Comparison of ENCODE assay signal across 12 cellular contexts in the genomic region with DNA sequence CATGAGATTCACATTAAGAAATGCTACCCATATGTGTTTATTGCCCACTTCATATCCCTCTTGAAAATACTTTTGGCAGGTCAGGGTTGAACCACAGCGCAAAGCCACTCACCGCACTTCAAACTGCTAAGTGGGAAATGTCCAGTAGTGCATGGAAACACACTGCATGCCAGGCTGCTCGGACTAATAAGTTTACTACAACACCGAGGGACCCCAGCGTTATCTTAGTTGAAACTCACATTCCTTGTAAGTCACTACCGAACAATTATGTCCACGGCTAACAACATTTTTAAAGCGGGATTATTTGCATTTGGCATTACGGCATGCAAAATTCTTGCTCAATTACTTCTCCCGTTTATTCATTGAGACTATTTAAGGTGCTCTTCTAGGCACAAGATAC. TPM values are rescaled to one million over a fixed set of nuclear protein-coding genes. Genes with fewer than 3 reads are reported as not detected.
DNase-seq lines count a peak whose midpoint lies in the region; ATAC-seq, FAIRE-seq and TF ChIP-seq lines count a peak whose summit lies in the region.
"Had no signal": no experiment of that assay in that cellular context is flagged by ENCODE, and none has a peak within 500 bp of the region (broad histone marks: within the 10 kb centered on the region; RNA-seq: fewer than 3 reads in every experiment).

No MANE protein-coding gene starts in this region.

- H3K9me3 ChIP-seq in fibroblast of lung (ENCODE audit: control insufficient read depth, insufficient read depth, low read depth, low read length) = no peaks in the 10 kb centered on the region
- H3K9me3 ChIP-seq in gastrocnemius medialis = no peaks in the 10 kb centered on the region

- peaks cover 2% of the 10 kb centered on the region for H4K20me1 ChIP-seq in fibroblast of lung (ENCODE audit: control insufficient read depth, extremely low read depth, insufficient read depth, low read length)

- CTCF ChIA-PET in activated CD8-positive, alpha-beta memory T cell treated with anti-CD3 and anti-CD28 coated beads, Interleukin-2, amount 10 ng/mL, durations not matched to agents 7 days and 5 days (lab: Charles Lee) = no interaction called here

- H3K36me3 ChIP-seq in fibroblast of lung (ENCODE audit: control insufficient read depth, insufficient read depth, low read length) = no peaks in the 10 kb centered on the region
- H3K36me3 ChIP-seq in gastrocnemius medialis = no peaks in the 10 kb centered on the region

- peak overlapping the region; percentile 36 for H3K27ac Mint-ChIP-seq in activated CD8-positive, alpha-beta memory T cell treated with anti-CD3 and anti-CD28 coated beads, Interleukin-2, amount 10 ng/mL, durations not matched to agents 7 days and 5 days

- H3K4me1 Mint-ChIP-seq in activated CD8-positive, alpha-beta memory T cell treated with anti-CD3 and anti-CD28 coated beads, Interleukin-2, amount 10 ng/mL, durations not matched to agents 7 days and 5 days = peaks cover 68% of the 10 kb centered on the region

- FAIRE-seq in urothelium cell line (lab: Jason Lieb, UNC) = no peak
- FAIRE-seq in GM12892 (lab: Jason Lieb, UNC) = no peak

- peaks cover 17% of the 10 kb centered on the region for H3K36me3 Mint-ChIP-seq in activated CD8-positive, alpha-beta memory T cell treated with anti-CD3 and anti-CD28 coated beads, Interleukin-2, amount 10 ng/mL, durations not matched to agents 7 days and 5 days

- H3K9ac ChIP-seq in fibroblast of lung (ENCODE audit: insufficient read depth, low read length) = no peak overlapping the region

- TF ChIP-seq CTCF in NB4 (IDR thresholded peaks at IDR 0.05; ENCODE audit: low read depth, low read length) (no peak), fibroblast of lung (conservative IDR thresholded peaks at IDR 0.05 in 1 of 2, IDR thresholded peaks at IDR 0.05 in 1 of 2; ENCODE audit: low read depth in 1 of 2, low read length in 2 of 2) (no peak), gastrocnemius medialis (IDR thresholded peaks at IDR 0.05 in 4 of 5, conservative IDR thresholded peaks at IDR 0.05 in 1 of 5) (no peak)

- H3K9me3 Mint-ChIP-seq in activated CD8-positive, alpha-beta memory T cell treated with anti-CD3 and anti-CD28 coated beads, Interleukin-2, amount 10 ng/mL, durations not matched to agents 7 days and 5 days (ENCODE audit: low read depth) = no peaks in the 10 kb centered on the region

- DNase-seq in activated CD8-positive, alpha-beta memory T cell treated with anti-CD3 and anti-CD28 coated beads, Interleukin-2, amount 10 ng/mL, durations not matched to agents 7 days and 5 days = no peak
- DNase-seq in activated CD8-positive, alpha-beta memory T cell treated with anti-CD3 and anti-CD28 coated beads, Interleukin-2, amount 50 U/mL, for 48 hours = no peak
- DNase-seq in NB4 (ENCODE audit: low read depth) (no peak), fibroblast of lung (ENCODE audit: low read depth in 2 of 2) (peak in 1 of 2 donors; percentile 35), gastrocnemius medialis (no peak), dedifferentiated amniotic fluid mesenchymal stem cell (ENCODE audit: extremely low spot score) (no peak), urothelium cell line (ENCODE audit: low spot score) (no peak), GM12892 (ENCODE audit: insufficient read length) (no peak)
- DNase-seq: ACHN, EL, NCI-H446 treated with DMSO at 0.1 percent for 48 hours had no signal

- H2AFZ ChIP-seq in fibroblast of lung (ENCODE audit: low read length) = no peak overlapping the region

- H3K27me3 ChIP-seq in fibroblast of lung (ENCODE audit: control insufficient read depth, insufficient read depth, low read length) (no peaks in the 10 kb centered on the region), gastrocnemius medialis (no peaks in the 10 kb centered on the region)
- H3K27me3 ChIP-seq: SJSA1 had no signal

- H3K4me1 ChIP-seq in fibroblast of lung (ENCODE audit: control insufficient read depth, extremely low read depth, insufficient read depth, low read length) (peaks cover 23% of the 10 kb centered on the region), gastrocnemius medialis (peaks cover 82 to 86% of the 10 kb centered on the region in 2 donors)

- TF ChIP-seq POLR2A in NB4 (IDR thresholded peaks at IDR 0.05; ENCODE audit: extremely low read depth, insufficient read length) (no peak), gastrocnemius medialis (IDR thresholded peaks at IDR 0.05) (no peak), GM12892 (IDR thresholded peaks at IDR 0.05; ENCODE audit: low read depth, low read length) (no peak)

- H3K4me3 ChIP-seq in NB4 (ENCODE audit: low read depth, low read length) (peak overlapping the region; percentile 19), fibroblast of lung (replicated peaks in 1 of 4; ENCODE audit: control extremely low read depth in 1 of 4, insufficient read depth in 1 of 4, low read depth in 3 of 4, low read length in 4 of 4) (peak overlapping the region in 1 of 4 experiments; percentile 25), gastrocnemius medialis (peak overlapping the region in 1 of 4 donors; percentile 29)
- H3K4me3 ChIP-seq: SJSA1 had no signal

- H3K4me2 ChIP-seq in fibroblast of lung (ENCODE audit: extremely low read depth, insufficient read depth, low read length) = peak overlapping the region; percentile 49

- no peak overlapping the region for H3K27ac ChIP-seq in fibroblast of lung (ENCODE audit: insufficient read depth, low read length)
- H3K27ac ChIP-seq in gastrocnemius medialis = peak overlapping the region; percentile 91 to 98 (median 96)
- H3K27ac ChIP-seq: SJSA1 had no signal

- H3K4me3 Mint-ChIP-seq in activated CD8-positive, alpha-beta memory T cell treated with anti-CD3 and anti-CD28 coated beads, Interleukin-2, amount 10 ng/mL, durations not matched to agents 7 days and 5 days = no peak overlapping the region

- intact Hi-C loops in gastrocnemius medialis (cut with DNase I; ENCODE audit: low total_unique reads) = no loop called here

- H3K27me3 Mint-ChIP-seq in activated CD8-positive, alpha-beta memory T cell treated with anti-CD3 and anti-CD28 coated beads, Interleukin-2, amount 10 ng/mL, durations not matched to agents 7 days and 5 days = no peaks in the 10 kb centered on the region

- H3K79me2 ChIP-seq in fibroblast of lung (ENCODE audit: control insufficient read depth, insufficient read depth, low read length) = peaks cover 89% of the 10 kb centered on the region

- ATAC-seq in activated CD8-positive, alpha-beta memory T cell treated with anti-CD3 and anti-CD28 coated beads, Interleukin-2, amount 10 ng/mL, durations not matched to agents 7 days and 5 days = no peak
- ATAC-seq in gastrocnemius medialis = no peak

- in situ Hi-C loops in gastrocnemius medialis (cut with MboI; ENCODE audit: low sequenced_read_pairs in 4 of 4) = loop anchor here in 2 of 4 donors (10.0 kb wide), 2 partner anchors 54 to 64 kb away; no protein-coding TSS in a partner anchor

RNA-seq across cellular contexts. Expression of gene BRD4, which starts 4.0 kb away (rescaled TPM):
- total RNA-seq in activated CD8-positive, alpha-beta memory T cell treated with anti-CD3 and anti-CD28 coated beads, Interleukin-2, amount 10 ng/mL, durations not matched to agents 7 days and 5 days = 100 to 1,000 TPM; 123 to 125 TPM
- total RNA-seq in fibroblast of lung (9.8 and 20.1 TPM in 2 replicates), gastrocnemius medialis (10 to 100 TPM; 64.8 to 83.2 (median 73.9) TPM)
- polyA plus RNA-seq in fibroblast of lung = 9.9 and 13.3 TPM in 2 replicates
- 47.8 and 58.5 TPM in 2 replicates for polyA plus RNA-seq in fibroblast of lung (2012)
- polyA minus RNA-seq in fibroblast of lung (ENCODE audit: low replicate concordance) = 186 and 192 TPM in 2 replicates
- 20.4 TPM for polyA plus RNA-seq in GM12892 (2012; ENCODE audit: missing spikeins)

RNA-seq across cellular contexts. Expression of gene AKAP8, which starts 51.3 kb away (rescaled TPM):
- total RNA-seq in activated CD8-positive, alpha-beta memory T cell treated with anti-CD3 and anti-CD28 coated beads, Interleukin-2, amount 10 ng/mL, durations not matched to agents 7 days and 5 days = 10 to 100 TPM; 55.6 to 59.0 TPM
- total RNA-seq in fibroblast of lung (9.8 and 9.9 TPM in 2 replicates), gastrocnemius medialis (10 to 100 TPM; 26.0 to 41.5 (median 27.5) TPM)
- polyA plus RNA-seq in fibroblast of lung = 13.0 and 14.4 TPM in 2 replicates
- 12.5 and 12.9 TPM in 2 replicates for polyA plus RNA-seq in fibroblast of lung (2012)
- 3.4 and 3.5 TPM in 2 replicates for polyA minus RNA-seq in fibroblast of lung (ENCODE audit: low replicate concordance)
- 12.6 TPM for polyA plus RNA-seq in GM12892 (2012; ENCODE audit: missing spikeins)
